ENCODE assay signal across 10 cellular contexts in the genomic region with DNA sequence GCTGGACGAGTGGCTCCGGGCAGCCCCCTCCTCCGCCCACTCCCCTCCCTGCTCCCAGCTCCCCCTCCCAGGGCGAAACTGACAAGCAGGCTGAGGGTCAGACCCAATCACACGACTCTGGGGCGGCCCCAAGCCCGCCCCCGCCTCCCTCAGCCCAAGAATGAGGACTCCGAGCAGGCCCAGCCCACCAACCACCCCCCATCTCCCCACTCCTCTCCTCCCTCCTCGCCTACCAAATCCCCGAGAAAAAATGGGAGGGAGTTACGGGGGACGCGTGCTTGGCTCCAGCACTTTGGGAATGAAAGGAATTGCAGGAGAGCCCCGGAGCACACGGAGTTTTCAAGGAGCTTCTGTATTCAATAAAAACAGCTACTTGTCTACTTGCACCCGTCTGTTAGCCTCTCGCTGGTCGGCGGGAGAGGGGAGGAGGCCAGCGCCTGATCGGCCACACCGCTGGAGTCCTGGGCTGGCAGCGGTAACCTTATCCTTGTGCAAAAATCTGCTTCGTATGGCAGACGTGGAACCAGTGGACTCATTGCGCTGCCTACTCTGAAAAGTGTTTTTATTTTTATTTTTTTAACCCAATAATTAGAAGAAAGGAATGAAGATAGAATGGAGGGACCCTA. TPM values are rescaled to one million over a fixed set of nuclear protein-coding genes. Genes with fewer than 3 reads are reported as not detected.
DNase-seq lines count a peak whose midpoint lies in the region; ATAC-seq, FAIRE-seq and TF ChIP-seq lines count a peak whose summit lies in the region.
"Had no signal": no experiment of that assay in that cellular context is flagged by ENCODE, and none has a peak within 500 bp of the region (broad histone marks: within the 10 kb centered on the region; RNA-seq: fewer than 3 reads in every experiment).

No MANE protein-coding gene starts in this region.

- peak overlapping the region; percentile 74 to 84 for H3K4me3 ChIP-seq in foreskin fibroblast (ENCODE audit: low read depth in 1 of 2, low read length in 2 of 2)

- FAIRE-seq in urothelium cell line (lab: Jason Lieb, UNC) = no peak
- FAIRE-seq: keratinocyte had no signal

- ATAC-seq in HG02970 (IDR thresholded peaks at IDR 0.05; ENCODE audit: low FRiP score, unreplicated experiment) = no peak
- ATAC-seq: activated CD8-positive, alpha-beta memory T cell treated with anti-CD3 and anti-CD28 coated beads, Interleukin-2, amount 10 ng/mL, durations not matched to agents 7 days and 5 days had no signal

- peak overlapping the region; percentile 78 for H3K27ac Mint-ChIP-seq in neural crest cell (ENCODE audit: unreplicated experiment)
- H3K27ac Mint-ChIP-seq: activated CD8-positive, alpha-beta memory T cell treated with anti-CD3 and anti-CD28 coated beads, Interleukin-2, amount 10 ng/mL, durations not matched to agents 7 days and 5 days had no signal

- peak overlapping the region; percentile 92 for H3K4me3 Mint-ChIP-seq in neural crest cell
- H3K4me3 Mint-ChIP-seq: activated CD8-positive, alpha-beta memory T cell treated with anti-CD3 and anti-CD28 coated beads, Interleukin-2, amount 10 ng/mL, durations not matched to agents 7 days and 5 days had no signal

- peaks cover 50% of the 10 kb centered on the region for H3K4me1 Mint-ChIP-seq in neural crest cell

- H3K9me3 Mint-ChIP-seq in neural crest cell = no peaks in the 10 kb centered on the region

- H3K36me3 Mint-ChIP-seq in neural crest cell (ENCODE audit: low read depth) = no peaks in the 10 kb centered on the region
- H3K36me3 Mint-ChIP-seq: activated CD8-positive, alpha-beta memory T cell treated with anti-CD3 and anti-CD28 coated beads, Interleukin-2, amount 10 ng/mL, durations not matched to agents 7 days and 5 days had no signal

- H3K27me3 Mint-ChIP-seq in neural crest cell (ENCODE audit: low read depth) = peaks cover 6% of the 10 kb centered on the region

- no peak for TF ChIP-seq CTCF in foreskin fibroblast (IDR thresholded peaks at IDR 0.05; ENCODE audit: low read depth, low read length)
- no peak for TF ChIP-seq CTCF in neural crest cell (conservative IDR thresholded peaks at IDR 0.05)

- DNase-seq in NCI-H524 (lab: John Stamatoyannopoulos, UW) (peak; percentile 42 to 65), NCI-H524 treated with DMSO at 0.1 percent for 48 hours (lab: John Stamatoyannopoulos, UW) (no peak), foreskin fibroblast (peak in 1 of 2 donors; percentile 57), neural crest cell (ENCODE audit: low read depth, low spot score) (peak; percentile 65), urothelium cell line (ENCODE audit: low spot score) (peak; percentile 70), DMS53 treated with DMSO at 0.1 percent for 48 hours (lab: John Stamatoyannopoulos, UW; ENCODE audit: unreplicated experiment) (no peak), activated gamma-delta T cell treated with Interleukin-2 at 50 U/mL for 16 hours (no peak)
- DNase-seq: activated CD8-positive, alpha-beta memory T cell treated with anti-CD3 and anti-CD28 coated beads, Interleukin-2, amount 10 ng/mL, durations not matched to agents 7 days and 5 days had no signal

RNA-seq across cellular contexts. Expression of gene COL11A1, which starts 0.3 kb away (rescaled TPM):
- 21.5 and 25.1 TPM in 2 replicates for total RNA-seq in neural crest cell
- total RNA-seq: activated CD8-positive, alpha-beta memory T cell treated with anti-CD3 and anti-CD28 coated beads, Interleukin-2, amount 10 ng/mL, durations not matched to agents 7 days and 5 days had no signal

Comparison
In these comparisons a context has a peak if more than half of its experiments do, and no peak if none do; other contexts are left out.
1. DNase-seq: peak in NCI-H524 (2 of 2), neural crest cell (single experiment) and urothelium cell line (single experiment); none in NCI-H524 treated with DMSO at 0.1 percent for 48 hours (single experiment), DMS53 treated with DMSO at 0.1 percent for 48 hours (single experiment) and activated gamma-delta T cell treated with Interleukin-2 at 50 U/mL for 16 hours (single experiment).